Comparison of ENCODE assay signal across 10 cellular contexts in the genomic region with DNA sequence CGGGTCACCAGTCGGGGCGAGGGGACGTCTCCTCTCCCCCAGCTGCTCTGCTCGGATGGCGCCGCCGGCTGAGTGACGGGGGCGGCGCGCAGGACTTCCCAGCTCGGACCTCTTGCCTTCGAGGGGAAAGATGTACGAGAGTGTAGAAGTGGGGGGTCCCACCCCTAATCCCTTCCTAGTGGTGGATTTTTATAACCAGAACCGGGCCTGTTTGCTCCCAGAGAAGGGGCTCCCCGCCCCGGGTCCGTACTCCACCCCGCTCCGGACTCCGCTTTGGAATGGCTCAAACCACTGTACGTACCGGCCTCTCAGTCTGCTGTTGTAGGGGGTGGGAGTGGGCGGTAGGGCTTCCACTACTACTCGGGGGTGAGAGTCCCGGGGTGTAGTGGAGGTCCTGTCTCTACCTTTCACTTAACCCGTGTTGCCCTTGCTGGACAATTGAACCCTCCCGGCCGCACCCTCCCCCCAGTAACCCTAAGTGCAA. TPM values are rescaled to one million over a fixed set of nuclear protein-coding genes. Genes with fewer than 3 reads are reported as not detected.
DNase-seq lines count a peak whose midpoint lies in the region; ATAC-seq, FAIRE-seq and TF ChIP-seq lines count a peak whose summit lies in the region.
"Had no signal": no experiment of that assay in that cellular context is flagged by ENCODE, and none has a peak within 500 bp of the region (broad histone marks: within the 10 kb centered on the region; RNA-seq: fewer than 3 reads in every experiment).

No MANE protein-coding gene starts in this region.

- peak overlapping the region; percentile 66 for H3K4me3 ChIP-seq in HUES48 (ENCODE audit: low read depth, low read length)
- peak overlapping the region in 3 of 4 donors; percentile 2 to 93 (median 77) for H3K4me3 ChIP-seq in adrenal gland
- peak overlapping the region; percentile 74 for H3K4me3 ChIP-seq in iPS-18c (ENCODE audit: insufficient read depth, low read depth, low read length)
- peak overlapping the region; percentile 78 to 79 for H3K4me3 ChIP-seq in small intestine (ENCODE audit: low read depth in 1 of 2, low read length in 2 of 2)
- no peak overlapping the region for H3K4me3 ChIP-seq in MG63

- no peak for TF ChIP-seq CTCF in adrenal gland (IDR thresholded peaks at IDR 0.05)

- no peak for TF ChIP-seq POLR2A in adrenal gland (IDR thresholded peaks at IDR 0.05)

- no peak for FAIRE-seq in small intestine (lab: Jason Lieb, UNC)
- FAIRE-seq: colon had no signal

- intact Hi-C loops in adrenal gland (cut with DNase I), result no loop called here

- ATAC-seq in HG02970 (IDR thresholded peaks at IDR 0.05; ENCODE audit: low FRiP score, unreplicated experiment), result no peak
- no peak for ATAC-seq in HG02840 (IDR thresholded peaks at IDR 0.05; ENCODE audit: low FRiP score, unreplicated experiment)

- no peaks in the 10 kb centered on the region for H3K9me3 ChIP-seq in HUES48 (ENCODE audit: control insufficient read depth, insufficient read depth, low read length)
- H3K9me3 ChIP-seq in adrenal gland (replicated peaks in 1 of 3), result no peaks in the 10 kb centered on the region
- no peaks in the 10 kb centered on the region for H3K9me3 ChIP-seq in iPS-18c (ENCODE audit: control insufficient read depth, insufficient read depth, low read length)
- no peaks in the 10 kb centered on the region for H3K9me3 ChIP-seq in small intestine (ENCODE audit: control insufficient read depth, low read depth)
- H3K9me3 ChIP-seq in MG63, result no peaks in the 10 kb centered on the region

- H3K9ac ChIP-seq in HUES48 (ENCODE audit: low read depth, low read length), result no peak overlapping the region

- H3K27ac ChIP-seq in HUES48 (ENCODE audit: low read depth, low read length), result no peak overlapping the region
- peak overlapping the region in 4 of 5 donors; percentile 88 to 100 (median 90) for H3K27ac ChIP-seq in adrenal gland
- H3K27ac ChIP-seq in small intestine (ENCODE audit: low read depth in 1 of 2, low read length in 1 of 2), result peak overlapping the region; percentile 93 to 98

- DNase-seq in adrenal gland (peak in 2 of 7 donors; percentile 17 to 67), small intestine (peak; percentile 46), MG63 (no peak)
- DNase-seq in stimulated activated CD4-positive, alpha-beta T cell treated with anti-CD3 and anti-CD28 coated beads, Interleukin-4, amount 100 ng/mL, for 4 hours, result no peak
- DNase-seq: NCI-H446 had no signal

- peaks cover 48% of the 10 kb centered on the region for H3K4me1 ChIP-seq in HUES48 (ENCODE audit: control insufficient read depth, insufficient read depth, low read length)
- peaks cover 36 to 71% of the 10 kb centered on the region in 2 donors for H3K4me1 ChIP-seq in adrenal gland (replicated peaks in 1 of 2)
- peaks cover 0 to 28% of the 10 kb centered on the region in 2 donors for H3K4me1 ChIP-seq in small intestine (ENCODE audit: control insufficient read depth in 2 of 2, insufficient read depth in 1 of 2, low read depth in 1 of 2, low read length in 1 of 2)

- no peaks in the 10 kb centered on the region for H3K36me3 ChIP-seq in HUES48 (ENCODE audit: control insufficient read depth, insufficient read depth, low read length)
- no peaks in the 10 kb centered on the region for H3K36me3 ChIP-seq in adrenal gland (replicated peaks in 1 of 2)
- no peaks in the 10 kb centered on the region for H3K36me3 ChIP-seq in small intestine (ENCODE audit: control insufficient read depth in 2 of 2, insufficient read depth in 2 of 2, low read length in 2 of 2)
- H3K36me3 ChIP-seq in MG63, result peaks cover 33% of the 10 kb centered on the region

- H3K27me3 ChIP-seq in HUES48 (ENCODE audit: control insufficient read depth, insufficient read depth, low read length) (peaks cover 85% of the 10 kb centered on the region), adrenal gland (no peaks in the 10 kb centered on the region), small intestine (ENCODE audit: control insufficient read depth in 2 of 2, insufficient read depth in 2 of 2, low read length in 2 of 2) (no peaks in the 10 kb centered on the region), MG63 (no peaks in the 10 kb centered on the region)

- WGBS in adrenal gland, 4 donors, result 8 to 35% (median 13%) methylated on average over 18 to 30 of the region's 30 CpGs
- WGBS in small intestine, 3 donors, result 10 to 21% (median 13%) methylated on average over 26 to 30 of the region's 30 CpGs

RNA-seq across cellular contexts. Expression of gene GJD3, which starts 21.9 kb away (rescaled TPM):
- 1 to 10 TPM; 1.3 to 8.7 (median 1.9) TPM for total RNA-seq in adrenal gland
- not detected for polyA plus RNA-seq in adrenal gland
- 1 to 10 TPM in 1 of 3 donors, not detected in 2; 1.1 TPM for polyA plus RNA-seq in small intestine
- not detected in 2 replicates for total RNA-seq in MG63 (2014; rRNA removed; shearing (Covaris generic); ENCODE audit: low replicate concordance)

RNA-seq across cellular contexts. Expression of gene RARA, which starts 33.6 kb away (rescaled TPM):
- total RNA-seq in adrenal gland, result 10 to 100 TPM; 24.8 to 51.8 (median 34.4) TPM
- polyA plus RNA-seq in adrenal gland (10 to 100 TPM; 12.7 to 58.2 (median 26.8) TPM), small intestine (10 to 100 TPM; 28.8 to 40.7 (median 39.2) TPM)
- 8.9 and 11.2 TPM in 2 replicates for total RNA-seq in MG63 (2014; rRNA removed; shearing (Covaris generic); ENCODE audit: low replicate concordance)

RNA-seq across cellular contexts. Expression of gene CDC6, which starts 54.9 kb away (rescaled TPM):
- total RNA-seq in adrenal gland, result 10 to 100 TPM in 1 of 8 donors, 1 to 10 TPM in 6, under 1 TPM in 1; 0.69 to 12.1 (median 2.5) TPM
- polyA plus RNA-seq in adrenal gland, result 10 to 100 TPM in 1 of 3 donors, 1 to 10 TPM in 2; 1.0 to 31.3 (median 1.0) TPM
- polyA plus RNA-seq in small intestine, result 10 to 100 TPM in 1 of 3 donors, 1 to 10 TPM in 2; 2.5 to 10.7 (median 3.8) TPM
- 31.1 and 111 TPM in 2 replicates for total RNA-seq in MG63 (2014; rRNA removed; shearing (Covaris generic); ENCODE audit: low replicate concordance)
